In the genomic region with DNA sequence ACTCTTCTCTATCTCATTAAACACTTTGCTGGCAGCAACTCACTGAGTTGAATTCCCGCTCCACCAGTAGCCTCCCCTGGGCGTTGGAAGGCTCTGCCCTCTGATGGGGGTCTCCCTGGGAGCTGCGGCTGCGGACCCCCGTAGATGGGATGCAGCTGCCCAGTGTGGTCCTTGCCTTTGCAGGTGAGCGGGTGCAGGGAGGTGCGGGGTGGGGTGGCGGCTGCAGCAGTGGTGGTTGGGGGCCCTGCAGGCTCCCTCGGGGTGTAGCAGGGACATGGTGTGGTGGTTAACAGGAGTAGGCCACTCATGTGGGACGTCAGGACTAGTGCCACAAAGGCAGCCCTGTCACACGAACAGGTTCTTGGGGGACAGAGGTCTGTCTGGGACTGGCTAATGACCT, we compare ENCODE assay signal across 16 cellular contexts. TPM values are rescaled to one million over a fixed set of nuclear protein-coding genes. Genes with fewer than 3 reads are reported as not detected.
DNase-seq lines count a peak whose midpoint lies in the region; ATAC-seq and TF ChIP-seq lines count a peak whose summit lies in the region.
"Had no signal": no experiment of that assay in that cellular context is flagged by ENCODE, and none has a peak within 500 bp of the region (broad histone marks: within the 10 kb centered on the region; RNA-seq: fewer than 3 reads in every experiment).

No MANE protein-coding gene starts in this region.

- CTCF ChIA-PET in activated naive CD4-positive, alpha-beta T cell treated with anti-CD3 and anti-CD28 coated beads, Interleukin-2, amount 10 ng/mL, durations not matched to agents 7 days and 5 days (lab: Charles Lee): interaction anchor here (0.8 to 4.4 kb wide), 13 partner anchors 14 to 1945 kb away, joined by 3 to 40 read pairs (median 4); no protein-coding TSS in a partner anchor
- CTCF ChIA-PET in OCI-LY7 (lab: Charles Lee; ENCODE audit: unreplicated experiment): interaction anchor here (0.7 to 1.6 kb wide), 4 partner anchors 13 to 44 kb away, joined by 3 to 5 read pairs (median 4); no protein-coding TSS in a partner anchor

- peak overlapping the region; percentile 79 for H3K27ac ChIP-seq in OCI-LY7 (ENCODE audit: low read depth, low read length, poor library complexity, severe bottlenecking)
- peak overlapping the region; percentile 89 for H3K27ac ChIP-seq in thymus (ENCODE audit: low read depth)
- H3K27ac ChIP-seq: neural progenitor cell had no signal

- H3K4me1 Mint-ChIP-seq in activated naive CD4-positive, alpha-beta T cell treated with anti-CD3 and anti-CD28 coated beads, Interleukin-2, amount 10 ng/mL, durations not matched to agents 7 days and 5 days: peaks cover 94% of the 10 kb centered on the region
- peaks cover 50 to 55% of the 10 kb centered on the region in 2 donors for H3K4me1 Mint-ChIP-seq in effector memory CD8-positive, alpha-beta T cell (ENCODE audit: low read depth in 2 of 2)

- DNase-seq in activated naive CD4-positive, alpha-beta T cell treated with anti-CD3 and anti-CD28 coated beads, Interleukin-2, amount 10 ng/mL, durations not matched to agents 7 days and 5 days: no peak
- no peak for DNase-seq in activated naive CD4-positive, alpha-beta T cell (lab: John Stamatoyannopoulos, UW)
- no peak for DNase-seq in OCI-LY7 (ENCODE audit: low spot score)
- no peak for DNase-seq in effector memory CD8-positive, alpha-beta T cell
- DNase-seq in left colon: no peak
- DNase-seq: dorsolateral prefrontal cortex; left cardiac atrium; NCI-H1930; NCI-H446; stimulated activated CD4-positive, alpha-beta T cell treated with anti-CD3 and anti-CD28 coated beads, Interleukin-12 subunit alpha, Interleukin-12 subunit beta, amount 100 ng/mL, for 4 hours had no signal

- H3K4me1 ChIP-seq in OCI-LY7 (ENCODE audit: insufficient read depth, low read length, poor library complexity, severe bottlenecking): peaks cover 90% of the 10 kb centered on the region
- peaks cover 95% of the 10 kb centered on the region for H3K4me1 ChIP-seq in thymus (ENCODE audit: control insufficient read depth, insufficient read depth, low read length)

- H3K9me3 Mint-ChIP-seq in activated naive CD4-positive, alpha-beta T cell treated with anti-CD3 and anti-CD28 coated beads, Interleukin-2, amount 10 ng/mL, durations not matched to agents 7 days and 5 days: no peaks in the 10 kb centered on the region
- no peaks in the 10 kb centered on the region for H3K9me3 Mint-ChIP-seq in effector memory CD8-positive, alpha-beta T cell
- H3K9me3 Mint-ChIP-seq: neural progenitor cell had no signal

- H3K9me2 ChIP-seq in OCI-LY7 (ENCODE audit: insufficient read depth, low read length): no peaks in the 10 kb centered on the region

- H4K20me1 ChIP-seq in OCI-LY7 (ENCODE audit: insufficient read depth, low read length): no peaks in the 10 kb centered on the region

- 94% methylated on average over 11 of the region's 11 CpGs for WGBS in thymus

- H3K9me3 ChIP-seq in OCI-LY7 (ENCODE audit: low read length) (no peaks in the 10 kb centered on the region), thymus (ENCODE audit: control insufficient read depth) (no peaks in the 10 kb centered on the region)
- H3K9me3 ChIP-seq: HAP-1 had no signal

- H3K27ac Mint-ChIP-seq in activated naive CD4-positive, alpha-beta T cell treated with anti-CD3 and anti-CD28 coated beads, Interleukin-2, amount 10 ng/mL, durations not matched to agents 7 days and 5 days: peak overlapping the region; percentile 70
- peak overlapping the region; percentile 41 to 70 for H3K27ac Mint-ChIP-seq in effector memory CD8-positive, alpha-beta T cell
- H3K27ac Mint-ChIP-seq: neural progenitor cell had no signal

- no peaks in the 10 kb centered on the region for H3K27me3 Mint-ChIP-seq in activated naive CD4-positive, alpha-beta T cell treated with anti-CD3 and anti-CD28 coated beads, Interleukin-2, amount 10 ng/mL, durations not matched to agents 7 days and 5 days
- no peaks in the 10 kb centered on the region for H3K27me3 Mint-ChIP-seq in effector memory CD8-positive, alpha-beta T cell

- H3K79me2 ChIP-seq in OCI-LY7 (ENCODE audit: insufficient read depth, low read depth, low read length): peaks cover 43% of the 10 kb centered on the region; the same call in 1 of the 2 replicates

- H3K4me3 ChIP-seq in OCI-LY7 (ENCODE audit: low read depth, low read length, poor library complexity, severe bottlenecking) (no peak overlapping the region), thymus (ENCODE audit: low read length) (no peak overlapping the region)
- H3K4me3 ChIP-seq: dorsolateral prefrontal cortex, HAP-1, K562, neural progenitor cell had no signal

- no peak overlapping the region for H3K4me3 Mint-ChIP-seq in activated naive CD4-positive, alpha-beta T cell treated with anti-CD3 and anti-CD28 coated beads, Interleukin-2, amount 10 ng/mL, durations not matched to agents 7 days and 5 days
- H3K4me3 Mint-ChIP-seq in effector memory CD8-positive, alpha-beta T cell: no peak overlapping the region

- no peak for TF ChIP-seq CTCF in OCI-LY7 (conservative IDR thresholded peaks at IDR 0.05; ENCODE audit: low read length)

- no peaks in the 10 kb centered on the region for H3K27me3 ChIP-seq in thymus (ENCODE audit: control insufficient read depth, insufficient read depth)
- H3K27me3 ChIP-seq: dorsolateral prefrontal cortex, neural progenitor cell had no signal

- POLR2A ChIA-PET in OCI-LY7 (lab: Charles Lee): interaction anchor here (0.6 to 4.5 kb wide), 6 partner anchors 12 to 161 kb away, joined by 3 to 40 read pairs (median 6); no protein-coding TSS in a partner anchor

- 0 out of 2 replicates have a peak overlapping the region, but pooled peaks have one; percentile 6 for H3K4me2 ChIP-seq in OCI-LY7 (ENCODE audit: low read length)
- H3K4me2 ChIP-seq: neural progenitor cell had no signal

- H3K36me3 ChIP-seq in OCI-LY7 (ENCODE audit: insufficient read depth, low read length): peaks cover 5% of the 10 kb centered on the region; the same call in 1 of the 2 replicates
- peaks cover 6% of the 10 kb centered on the region for H3K36me3 ChIP-seq in thymus (ENCODE audit: control insufficient read depth, insufficient read depth)
- H3K36me3 ChIP-seq: HAP-1, neural progenitor cell had no signal

- ATAC-seq in effector memory CD8-positive, alpha-beta T cell (replicated peaks): no peak
- ATAC-seq in GM18517 (IDR thresholded peaks at IDR 0.05; ENCODE audit: unreplicated experiment): no peak
- ATAC-seq in HG03469 (IDR thresholded peaks at IDR 0.05; ENCODE audit: unreplicated experiment): no peak
- ATAC-seq in left colon: no peak
- ATAC-seq: K562, left cardiac atrium had no signal

- H3K36me3 Mint-ChIP-seq in activated naive CD4-positive, alpha-beta T cell treated with anti-CD3 and anti-CD28 coated beads, Interleukin-2, amount 10 ng/mL, durations not matched to agents 7 days and 5 days: peaks cover 4% of the 10 kb centered on the region
- peaks cover 4% of the 10 kb centered on the region for H3K36me3 Mint-ChIP-seq in effector memory CD8-positive, alpha-beta T cell (ENCODE audit: insufficient read depth)

- intact Hi-C loops in OCI-LY7 (cut with micrococcal nuclease; ENCODE audit: unreplicated experiment) (no loop called here), left colon (cut with DNase I, micrococcal nuclease) (no loop called here)

- no peak overlapping the region for H2AFZ ChIP-seq in OCI-LY7 (ENCODE audit: low read length)
- H2AFZ ChIP-seq: neural progenitor cell had no signal

- BruUV-seq in OCI-LY7 (replicated peaks; lab: Mats Ljungman, UMichigan): no TSS peak

RNA-seq across cellular contexts. Expression of gene GALNT2, which starts 42.0 kb away (rescaled TPM):
- total RNA-seq in OCI-LY7 (2014; rRNA removed; shearing (Covaris generic)): 26.3 and 29.9 TPM in 2 replicates
- total RNA-seq in OCI-LY7 (2022) (56.4 and 67.3 TPM in 2 replicates), left colon (10 to 100 TPM; 56.8 to 63.2 TPM)
- 33.9 TPM for polyA plus RNA-seq in thymus
